17 cellular contexts compared by ENCODE assay signal in the genomic region with DNA sequence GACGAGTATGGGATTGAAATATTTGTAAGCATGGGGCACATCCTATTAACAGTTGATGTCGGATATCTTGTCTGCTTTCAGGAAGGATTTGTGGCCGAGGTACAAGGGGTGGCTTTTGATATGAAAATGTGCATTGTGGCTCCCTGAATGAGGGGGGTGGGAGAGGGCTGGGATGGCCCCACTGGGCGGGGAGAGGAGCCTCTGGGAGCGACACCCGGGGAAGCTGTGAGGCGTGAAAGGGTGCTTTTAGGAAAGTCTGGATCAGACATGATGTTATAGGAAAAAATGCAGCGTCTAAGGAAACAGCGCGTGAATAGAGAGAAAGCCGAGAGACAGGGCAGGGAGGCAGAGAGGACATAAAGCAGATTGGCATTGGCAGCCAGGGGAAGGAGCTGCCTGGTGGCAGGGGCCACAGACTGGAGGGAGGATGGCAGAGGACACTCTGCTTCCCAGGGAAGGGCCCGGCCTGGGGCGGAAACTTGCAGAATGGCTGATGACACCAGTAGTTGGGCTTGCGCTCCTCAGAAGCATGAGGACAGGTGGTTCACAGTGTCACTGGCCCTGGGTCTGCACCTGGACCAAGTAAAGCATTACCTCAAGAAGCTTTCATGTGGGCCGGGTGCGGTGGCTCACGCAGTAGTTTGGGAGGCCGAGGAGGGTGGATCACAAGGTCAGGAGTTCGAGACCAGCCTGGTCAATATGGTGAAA.
"Had no signal": no experiment of that assay in that cellular context is flagged by ENCODE, and none has a peak within 500 bp of the region (broad histone marks: within the 10 kb centered on the region; RNA-seq: fewer than 3 reads in every experiment).

No MANE protein-coding gene starts in this region.

- H3K36me3 Mint-ChIP-seq: activated naive CD4-positive, alpha-beta T cell treated with anti-CD3 and anti-CD28 coated beads, Interleukin-2, amount 10 ng/mL, durations not matched to agents 7 days and 5 days; natural killer cell; T-cell had no signal

- ATAC-seq: effector memory CD8-positive, alpha-beta T cell; left colon; natural killer cell; pancreas; stimulated activated naive CD8-positive, alpha-beta T cell treated with anti-CD3 and anti-CD28 coated beads, Interleukin-15, amount 100 ng/mL, for 72 hours; T-cell had no signal

- H3K4me1 Mint-ChIP-seq: activated naive CD4-positive, alpha-beta T cell treated with anti-CD3 and anti-CD28 coated beads, Interleukin-2, amount 10 ng/mL, durations not matched to agents 7 days and 5 days had no signal

- DNase-seq: activated CD4-positive, alpha-beta T cell treated with anti-CD3 and anti-CD28 coated beads for 4 hours; activated CD8-positive, alpha-beta memory T cell treated with anti-CD3 and anti-CD28 coated beads for 24 hours; activated naive CD4-positive, alpha-beta T cell treated with anti-CD3 and anti-CD28 coated beads, Interleukin-2, amount 10 ng/mL, durations not matched to agents 7 days and 5 days; caudate nucleus; effector memory CD8-positive, alpha-beta T cell; erythroblast; glutamatergic neuron; left colon; natural killer cell; stimulated activated CD4-positive, alpha-beta T cell treated with anti-CD3 and anti-CD28 coated beads, Interleukin-15, amount 100 ng/mL, for 24 hours; stimulated activated CD4-positive, alpha-beta T cell treated with anti-CD3 and anti-CD28 coated beads, Interleukin-4, amount 100 ng/mL, for 24 hours; stimulated activated naive CD8-positive, alpha-beta T cell treated with anti-CD3 and anti-CD28 coated beads, Interleukin-15, amount 100 ng/mL, for 72 hours; T-cell; WERI-Rb-1 had no signal

- H3K9me3 Mint-ChIP-seq: effector memory CD8-positive, alpha-beta T cell; natural killer cell; stimulated activated naive CD8-positive, alpha-beta T cell treated with anti-CD3 and anti-CD28 coated beads, Interleukin-15, amount 100 ng/mL, for 72 hours had no signal

- H3K4me3 ChIP-seq: coronary artery, pancreas, vagina had no signal

- H3K27me3 ChIP-seq: pancreas, vagina had no signal

- H3K9me3 ChIP-seq: pancreas, vagina had no signal

- H3K36me3 ChIP-seq: pancreas, vagina, WERI-Rb-1 had no signal

- H3K27ac ChIP-seq: pancreas, WERI-Rb-1 had no signal

- H3K4me1 ChIP-seq: pancreas had no signal

- H3K4me3 Mint-ChIP-seq: activated naive CD4-positive, alpha-beta T cell treated with anti-CD3 and anti-CD28 coated beads, Interleukin-2, amount 10 ng/mL, durations not matched to agents 7 days and 5 days had no signal

- H3K27ac Mint-ChIP-seq: activated naive CD4-positive, alpha-beta T cell treated with anti-CD3 and anti-CD28 coated beads, Interleukin-2, amount 10 ng/mL, durations not matched to agents 7 days and 5 days; effector memory CD8-positive, alpha-beta T cell; natural killer cell had no signal
